Comparison of ENCODE assay signal across 16 cellular contexts in the genomic region with DNA sequence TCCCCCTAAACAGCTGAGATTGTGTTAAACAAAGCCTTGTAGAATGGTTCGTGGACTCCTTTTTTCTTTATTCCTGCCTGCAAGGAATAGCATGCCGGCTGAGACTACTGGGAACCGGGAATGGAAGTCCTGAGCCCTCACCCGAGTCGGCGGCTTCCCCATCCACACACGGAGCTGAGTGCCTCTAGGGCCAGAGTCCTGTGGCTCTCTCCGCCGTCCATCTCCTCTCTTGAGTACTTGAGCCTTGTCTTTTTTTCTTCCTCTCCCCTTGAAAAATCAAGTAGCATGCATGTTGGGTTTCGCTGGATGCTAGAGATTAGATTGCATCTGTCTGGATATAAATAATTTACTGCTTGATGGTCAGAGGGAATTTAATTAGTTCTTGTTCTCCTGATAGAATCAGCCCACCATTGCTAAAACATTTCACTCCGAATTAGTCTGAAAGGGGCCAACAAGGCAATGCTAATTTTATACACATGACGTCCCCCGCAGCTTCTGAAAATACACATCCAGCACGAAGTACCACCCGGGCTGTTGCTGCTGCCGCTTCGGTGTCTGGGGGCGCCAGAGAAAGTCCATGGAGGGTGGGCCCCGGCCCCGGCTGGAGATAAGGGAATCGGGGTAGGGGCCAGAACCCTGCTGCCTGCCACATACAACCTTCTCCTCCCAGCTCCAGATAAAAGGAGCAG. TPM values are rescaled to one million over a fixed set of nuclear protein-coding genes. Genes with fewer than 3 reads are reported as not detected.
"Had no signal": no experiment of that assay in that cellular context is flagged by ENCODE, and none has a peak within 500 bp of the region (broad histone marks: within the 10 kb centered on the region; RNA-seq: fewer than 3 reads in every experiment).

No MANE protein-coding gene starts in this region.

- H3K4me3 Mint-ChIP-seq: activated CD4-positive, alpha-beta T cell treated with anti-CD3 and anti-CD28 coated beads, Interleukin-2, amount 10 ng/mL, durations not matched to agents 24 days and 14 days; activated T-helper 1 cell treated with anti-CD3 and anti-CD28 coated beads, Interleukin-12 subunit alpha, Interleukin-12 subunit beta, Interleukin-2, Interleukin-4 antibody, amounts not matched to agents 30 ng/mL and 10 ng/mL and 1 ng/mL, durations not matched to agents 14 hours and 24 hours and 36 hours; naive B cell; T-helper 1 cell treated with Interleukin-12 subunit alpha and Interleukin-12 subunit beta and Interleukin-4 antibody, amounts not matched to agents 30 μg/mL and 1 μg/mL, for 36 hours; WTC11 had no signal

- ATAC-seq: right lobe of liver, WTC11 had no signal

- DNase-seq: activated CD4-positive, alpha-beta T cell treated with anti-CD3 and anti-CD28 coated beads, Interleukin-2, amount 10 ng/mL, durations not matched to agents 24 days and 14 days; activated naive CD4-positive, alpha-beta T cell; colonic mucosa; effector memory CD4-positive, alpha-beta T cell; erythroblast; hypothalamus; naive B cell; stimulated activated CD4-positive, alpha-beta T cell treated with anti-CD3 and anti-CD28 coated beads, Interleukin-2, amount 100 ng/mL, for 24 hours; stimulated activated naive CD4-positive, alpha-beta T cell; upper lobe of left lung had no signal

- H3K36me3 Mint-ChIP-seq: naive B cell, WTC11 had no signal

- H3K9me3 Mint-ChIP-seq: activated CD4-positive, alpha-beta T cell treated with anti-CD3 and anti-CD28 coated beads, Interleukin-2, amount 10 ng/mL, durations not matched to agents 24 days and 14 days; activated T-helper 1 cell treated with anti-CD3 and anti-CD28 coated beads, Interleukin-12 subunit alpha, Interleukin-12 subunit beta, Interleukin-2, Interleukin-4 antibody, amounts not matched to agents 30 ng/mL and 10 ng/mL and 1 ng/mL, durations not matched to agents 14 hours and 24 hours and 36 hours; T-helper 1 cell treated with Interleukin-12 subunit alpha and Interleukin-12 subunit beta and Interleukin-4 antibody, amounts not matched to agents 30 μg/mL and 1 μg/mL, for 36 hours; WTC11 had no signal

- H3K4me1 Mint-ChIP-seq: activated CD4-positive, alpha-beta T cell treated with anti-CD3 and anti-CD28 coated beads, Interleukin-2, amount 10 ng/mL, durations not matched to agents 24 days and 14 days had no signal

- H3K27ac Mint-ChIP-seq: activated CD4-positive, alpha-beta T cell treated with anti-CD3 and anti-CD28 coated beads, Interleukin-2, amount 10 ng/mL, durations not matched to agents 24 days and 14 days; activated T-helper 1 cell treated with anti-CD3 and anti-CD28 coated beads, Interleukin-12 subunit alpha, Interleukin-12 subunit beta, Interleukin-2, Interleukin-4 antibody, amounts not matched to agents 30 ng/mL and 10 ng/mL and 1 ng/mL, durations not matched to agents 14 hours and 24 hours and 36 hours; naive B cell; T-helper 1 cell treated with Interleukin-12 subunit alpha and Interleukin-12 subunit beta and Interleukin-4 antibody, amounts not matched to agents 30 μg/mL and 1 μg/mL, for 36 hours; WTC11 had no signal

- H3K27ac ChIP-seq: colonic mucosa, right lobe of liver, upper lobe of left lung had no signal

RNA-seq across cellular contexts. Expression of gene RBFOX3, which starts 48.6 kb away (rescaled TPM):
- total RNA-seq: activated CD4-positive, alpha-beta T cell treated with anti-CD3 and anti-CD28 coated beads, Interleukin-2, amount 10 ng/mL, durations not matched to agents 24 days and 14 days; activated T-helper 1 cell treated with anti-CD3 and anti-CD28 coated beads, Interleukin-12 subunit alpha, Interleukin-12 subunit beta, Interleukin-2, Interleukin-4 antibody, amounts not matched to agents 30 ng/mL and 10 ng/mL and 1 ng/mL, durations not matched to agents 14 hours and 24 hours and 36 hours; cardiac septum; glomerular endothelial cell; right lobe of liver had no signal
